8 cellular contexts compared by ENCODE assay signal in the genomic region with DNA sequence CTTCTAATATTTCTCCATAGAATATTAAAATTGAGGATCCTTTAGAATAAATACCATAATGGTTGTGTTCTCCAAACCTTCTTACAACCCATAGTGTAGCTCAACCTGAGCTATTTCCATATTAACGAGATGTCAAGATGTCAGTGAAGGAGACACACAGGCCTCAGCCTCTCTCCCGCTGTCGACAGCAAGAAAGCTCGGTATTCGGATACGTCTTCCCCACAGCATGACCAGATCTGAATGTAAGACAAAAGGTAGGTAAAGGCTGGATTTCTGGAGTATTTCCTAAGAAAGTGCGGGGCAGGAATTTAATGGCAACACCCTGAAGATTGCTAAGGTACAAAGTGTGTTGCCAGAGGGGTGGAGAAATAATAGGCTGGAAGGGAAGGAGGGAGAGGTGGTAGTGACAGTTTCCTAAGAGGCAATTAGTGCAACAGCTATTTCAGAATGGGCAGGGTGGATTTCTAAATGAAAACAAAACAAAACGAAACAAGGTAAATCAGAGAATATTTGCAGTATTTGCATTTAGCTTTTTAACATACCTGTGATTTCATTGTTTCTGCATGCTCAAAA. TPM values are rescaled to one million over a fixed set of nuclear protein-coding genes. Genes with fewer than 3 reads are reported as not detected.
DNase-seq lines count a peak whose midpoint lies in the region; ATAC-seq, FAIRE-seq and TF ChIP-seq lines count a peak whose summit lies in the region.

No MANE protein-coding gene starts in this region.

- POLR2A ChIA-PET in HEK293T (lab: Yijun Ruan, JAX), result interaction anchor here (1.1 to 2.4 kb wide), 3 partner anchors 8 to 12 kb away, joined by 4 to 16 read pairs (median 5); a partner anchor contains a TSS

- no peak overlapping the region for H3K4me3 ChIP-seq in cardiac muscle cell
- peak overlapping the region; percentile 89 for H3K4me3 ChIP-seq in astrocyte (ENCODE audit: insufficient read depth, low read depth, low read length)
- peak overlapping the region in 1 of 2 experiments; percentile 96 for H3K4me3 ChIP-seq in mesenchymal stem cell (ENCODE audit: insufficient read depth in 1 of 2, low read depth in 1 of 2, low read length in 2 of 2)
- H3K4me3 ChIP-seq in upper lobe of right lung, result peak overlapping the region; percentile 91

- no peak overlapping the region for H2BK120ac ChIP-seq in mesenchymal stem cell (ENCODE audit: low read depth, low read length)

- peak overlapping the region; percentile 1 for H2AK5ac ChIP-seq in mesenchymal stem cell (ENCODE audit: low read length, severe bottlenecking)

- WGBS in mesenchymal stem cell, result 80% methylated on average over 7 of the region's 8 CpGs

- no peak overlapping the region for H2BK12ac ChIP-seq in mesenchymal stem cell (ENCODE audit: low read length in 2 of 2)

- H4K8ac ChIP-seq in mesenchymal stem cell (ENCODE audit: low read length), result no peak overlapping the region

- CTCF ChIA-PET in HEK293T (lab: Yijun Ruan, JAX), result no interaction called here

- H3K4me3 Mint-ChIP-seq in astrocyte (ENCODE audit: unreplicated experiment), result peak overlapping the region; percentile 93

- H3K27me3 ChIP-seq in cardiac muscle cell (no peaks in the 10 kb centered on the region), astrocyte (ENCODE audit: insufficient read depth, low read length) (no peaks in the 10 kb centered on the region), mesenchymal stem cell (ENCODE audit: control insufficient read depth in 1 of 2, insufficient read depth in 1 of 2, low read length in 2 of 2) (no peaks in the 10 kb centered on the region), upper lobe of right lung (no peaks in the 10 kb centered on the region)

- H4K91ac ChIP-seq in mesenchymal stem cell (ENCODE audit: low read length), result no peak overlapping the region

- TF ChIP-seq CTCF in cardiac muscle cell (IDR thresholded peaks at IDR 0.05; ENCODE audit: low read depth, low read length) (no peak), astrocyte (IDR thresholded peaks at IDR 0.05; ENCODE audit: insufficient read depth, low read depth, low read length) (no peak), upper lobe of right lung (IDR thresholded peaks at IDR 0.05) (no peak)

- DNase-seq in cardiac muscle cell (ENCODE audit: low read depth in 1 of 2, low spot score in 1 of 2) (no peak), left cardiac atrium (no peak), astrocyte (ENCODE audit: low read depth) (no peak), mesenchymal stem cell (no peak), upper lobe of right lung (no peak), HK-2 (ENCODE audit: unreplicated experiment) (no peak), HEK293T (ENCODE audit: extremely low spot score) (no peak)

- ATAC-seq in left cardiac atrium (no peak), upper lobe of right lung (no peak), HG02938 (IDR thresholded peaks at IDR 0.05; ENCODE audit: unreplicated experiment) (no peak)

- FAIRE-seq in astrocyte (lab: Jason Lieb, UNC), result no peak

- no peak overlapping the region for H3K4ac ChIP-seq in mesenchymal stem cell (ENCODE audit: low read depth in 1 of 2, low read length in 2 of 2)

- peaks cover 24% of the 10 kb centered on the region for H3K4me1 ChIP-seq in cardiac muscle cell (ENCODE audit: low read depth)
- peaks cover 28% of the 10 kb centered on the region for H3K4me1 ChIP-seq in astrocyte (ENCODE audit: insufficient read depth, low read length)
- H3K4me1 ChIP-seq in mesenchymal stem cell (ENCODE audit: control insufficient read depth, insufficient read depth, low read depth, low read length), result peaks cover 3% of the 10 kb centered on the region
- peaks cover 39% of the 10 kb centered on the region for H3K4me1 ChIP-seq in upper lobe of right lung

- H3K27ac ChIP-seq in cardiac muscle cell (peak overlapping the region; percentile 19), astrocyte (ENCODE audit: low read depth, low read length) (peak overlapping the region; percentile 21), mesenchymal stem cell (ENCODE audit: low read length, poor library complexity, severe bottlenecking) (no peak overlapping the region), upper lobe of right lung (peak overlapping the region; percentile 96)

- no peaks in the 10 kb centered on the region for H3K36me3 ChIP-seq in cardiac muscle cell
- no peaks in the 10 kb centered on the region for H3K36me3 ChIP-seq in astrocyte (ENCODE audit: insufficient read depth, low read length)
- H3K36me3 ChIP-seq in mesenchymal stem cell (ENCODE audit: control insufficient read depth in 1 of 2, insufficient read depth in 2 of 2, low read depth in 1 of 2, low read length in 2 of 2), result peaks cover 0 to 16% of the 10 kb centered on the region in 2 experiments
- no peaks in the 10 kb centered on the region for H3K36me3 ChIP-seq in upper lobe of right lung

- H3K9me3 ChIP-seq in cardiac muscle cell (ENCODE audit: low read depth) (no peaks in the 10 kb centered on the region), astrocyte (ENCODE audit: insufficient read depth, low read depth, low read length) (no peaks in the 10 kb centered on the region), mesenchymal stem cell (ENCODE audit: control insufficient read depth, low read length) (no peaks in the 10 kb centered on the region), upper lobe of right lung (no peaks in the 10 kb centered on the region)

- peaks cover 64% of the 10 kb centered on the region for H3K79me2 ChIP-seq in astrocyte (ENCODE audit: insufficient read depth, low read length)

- no peak overlapping the region for H2BK15ac ChIP-seq in mesenchymal stem cell (ENCODE audit: low read depth, poor library complexity, severe bottlenecking)

- peaks cover 21% of the 10 kb centered on the region for H4K20me1 ChIP-seq in astrocyte (ENCODE audit: insufficient read depth, low read length)

- no peaks in the 10 kb centered on the region for H3K27me3 Mint-ChIP-seq in astrocyte (ENCODE audit: low read depth, unreplicated experiment)

- H3K18ac ChIP-seq in mesenchymal stem cell (ENCODE audit: low read depth in 1 of 2, low read length in 2 of 2), result no peak overlapping the region

- peaks cover 7% of the 10 kb centered on the region for H3K79me1 ChIP-seq in mesenchymal stem cell (replicated peaks; ENCODE audit: low read length, poor library complexity, severe bottlenecking)

- H2BK5ac ChIP-seq in mesenchymal stem cell (ENCODE audit: low read depth, low read length, poor library complexity, severe bottlenecking), result no peak overlapping the region

- peak overlapping the region in 1 of 2 experiments; percentile 22 for H3K23ac ChIP-seq in mesenchymal stem cell (ENCODE audit: low read length in 2 of 2)

- no peak overlapping the region for H3K27ac Mint-ChIP-seq in astrocyte (ENCODE audit: unreplicated experiment)

- peak overlapping the region; percentile 94 for H3K4me2 ChIP-seq in astrocyte (ENCODE audit: low read length)
- H3K4me2 ChIP-seq in mesenchymal stem cell (ENCODE audit: low read length, poor library complexity, severe bottlenecking), result peak overlapping the region; percentile 78

- H2AFZ ChIP-seq in astrocyte (ENCODE audit: low read depth, low read length), result no peak overlapping the region
- no peak overlapping the region for H2AFZ ChIP-seq in mesenchymal stem cell (ENCODE audit: low read depth, low read length)

- peaks cover 46% of the 10 kb centered on the region for H3K4me1 Mint-ChIP-seq in astrocyte (ENCODE audit: low read depth, unreplicated experiment)

- no peak overlapping the region for H3K14ac ChIP-seq in mesenchymal stem cell (ENCODE audit: low read length in 2 of 2)

- H3K9me3 Mint-ChIP-seq in astrocyte (ENCODE audit: unreplicated experiment), result no peaks in the 10 kb centered on the region

- H3K36me3 Mint-ChIP-seq in astrocyte (ENCODE audit: low read depth, unreplicated experiment), result peaks cover 3% of the 10 kb centered on the region

- intact Hi-C loops in left cardiac atrium (cut with DNase I) (loop anchor here in 1 of 2 donors (10.0 kb wide), 1 partner anchor 205 kb away; a partner anchor contains a TSS), upper lobe of right lung (cut with DNase I) (no loop called here)

- H3K9ac ChIP-seq in astrocyte (ENCODE audit: low read length), result peak overlapping the region; percentile 97
- peak overlapping the region; percentile 97 for H3K9ac ChIP-seq in mesenchymal stem cell (ENCODE audit: low read length)

TF ChIP-seq in HEK293T, 16 proteins besides CTCF, POLR2A, EP300 and RAD21:
- TF ChIP-seq ELF4 (IDR thresholded peaks at IDR 0.05) (no peak), NFRKB (IDR thresholded peaks at IDR 0.05) (no peak), LEF1 (IDR thresholded peaks at IDR 0.05; ENCODE audit: borderline replicate concordance) (no peak), TARDBP (IDR thresholded peaks at IDR 0.05) (no peak), FOXM1 (IDR thresholded peaks at IDR 0.05; ENCODE audit: borderline replicate concordance) (no peak), FOXK2 (IDR thresholded peaks at IDR 0.05) (no peak), SUZ12 (IDR thresholded peaks at IDR 0.05) (no peak), L3MBTL2 (conservative IDR thresholded peaks at IDR 0.05) (no peak; the same call in 1 of the 2 replicates)
- TF ChIP-seq, protein P1, sequence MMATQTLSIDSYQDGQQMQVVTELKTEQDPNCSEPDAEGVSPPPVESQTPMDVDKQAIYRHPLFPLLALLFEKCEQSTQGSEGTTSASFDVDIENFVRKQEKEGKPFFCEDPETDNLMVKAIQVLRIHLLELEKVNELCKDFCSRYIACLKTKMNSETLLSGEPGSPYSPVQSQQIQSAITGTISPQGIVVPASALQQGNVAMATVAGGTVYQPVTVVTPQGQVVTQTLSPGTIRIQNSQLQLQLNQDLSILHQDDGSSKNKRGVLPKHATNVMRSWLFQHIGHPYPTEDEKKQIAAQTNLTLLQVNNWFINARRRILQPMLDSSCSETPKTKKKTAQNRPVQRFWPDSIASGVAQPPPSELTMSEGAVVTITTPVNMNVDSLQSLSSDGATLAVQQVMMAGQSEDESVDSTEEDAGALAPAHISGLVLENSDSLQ (IDR thresholded peaks at IDR 0.05), result no peak; the same call in 1 of the 2 replicates

RNA-seq across cellular contexts. Expression of a gene that starts 1.7 kb away (rescaled TPM):
- total RNA-seq in cardiac muscle cell (16.7 and 22.8 TPM in 2 replicates), left cardiac atrium (10 to 100 TPM in 1 of 2 donors, 1 to 10 TPM in 1; 8.5 to 16.5 TPM), astrocyte (53.9 and 54.4 TPM in 2 replicates), upper lobe of right lung (34.2 TPM)
- 12.8 and 23.8 TPM in 2 replicates for polyA plus RNA-seq in cardiac muscle cell
- 28.0 TPM for polyA plus RNA-seq in mesenchymal stem cell (2013, experiment 1 of 2)
- polyA plus RNA-seq in mesenchymal stem cell (2013, experiment 2 of 2), result 29.9 TPM

RNA-seq across cellular contexts. Expression of a gene that starts 11.1 kb away (rescaled TPM):
- 0.11 and 1.4 TPM in 2 replicates for total RNA-seq in cardiac muscle cell
- polyA plus RNA-seq in cardiac muscle cell, result 0.27 and 1.1 TPM in 2 replicates
- under 1 TPM; 0.59 to 0.71 TPM for total RNA-seq in left cardiac atrium
- 1.1 TPM in 2 replicates for total RNA-seq in astrocyte
- polyA plus RNA-seq in mesenchymal stem cell (2013, experiment 1 of 2), result 0.14 TPM
- polyA plus RNA-seq in mesenchymal stem cell (2013, experiment 2 of 2), result 0.14 TPM
- total RNA-seq in upper lobe of right lung, result 1.1 TPM
